Comparison of ENCODE assay signal across 1 cellular context in genomic region chr11:96052921-96053631, GRCh38.
TF ChIP-seq lines count a peak whose summit lies in the region.

No MANE protein-coding gene starts in this region.

TF ChIP-seq in HepG2, 621 proteins besides CTCF, POLR2A, EP300 and RAD21 (continued from another document):
- TF ChIP-seq HMGXB3 (CRISPR knock-in tag; IDR thresholded peaks at IDR 0.05; ENCODE audit: borderline replicate concordance) (no peak), BCL3 (CRISPR knock-in tag; IDR thresholded peaks at IDR 0.05) (no peak), ZNF562 (CRISPR knock-in tag; IDR thresholded peaks at IDR 0.05; ENCODE audit: borderline replicate concordance) (no peak), NPAS2 (CRISPR knock-in tag; IDR thresholded peaks at IDR 0.05; ENCODE audit: borderline replicate concordance) (no peak), NR2C2 (CRISPR knock-in tag; IDR thresholded peaks at IDR 0.05; ENCODE audit: borderline replicate concordance) (no peak), ZNF775 (CRISPR knock-in tag; IDR thresholded peaks at IDR 0.05; ENCODE audit: borderline replicate concordance) (no peak), ZBED4 (CRISPR knock-in tag; IDR thresholded peaks at IDR 0.05; ENCODE audit: borderline replicate concordance) (no peak), MNT (IDR thresholded peaks at IDR 0.05) (no peak)
